ENCODE assay signal across 20 cellular contexts in the genomic region with DNA sequence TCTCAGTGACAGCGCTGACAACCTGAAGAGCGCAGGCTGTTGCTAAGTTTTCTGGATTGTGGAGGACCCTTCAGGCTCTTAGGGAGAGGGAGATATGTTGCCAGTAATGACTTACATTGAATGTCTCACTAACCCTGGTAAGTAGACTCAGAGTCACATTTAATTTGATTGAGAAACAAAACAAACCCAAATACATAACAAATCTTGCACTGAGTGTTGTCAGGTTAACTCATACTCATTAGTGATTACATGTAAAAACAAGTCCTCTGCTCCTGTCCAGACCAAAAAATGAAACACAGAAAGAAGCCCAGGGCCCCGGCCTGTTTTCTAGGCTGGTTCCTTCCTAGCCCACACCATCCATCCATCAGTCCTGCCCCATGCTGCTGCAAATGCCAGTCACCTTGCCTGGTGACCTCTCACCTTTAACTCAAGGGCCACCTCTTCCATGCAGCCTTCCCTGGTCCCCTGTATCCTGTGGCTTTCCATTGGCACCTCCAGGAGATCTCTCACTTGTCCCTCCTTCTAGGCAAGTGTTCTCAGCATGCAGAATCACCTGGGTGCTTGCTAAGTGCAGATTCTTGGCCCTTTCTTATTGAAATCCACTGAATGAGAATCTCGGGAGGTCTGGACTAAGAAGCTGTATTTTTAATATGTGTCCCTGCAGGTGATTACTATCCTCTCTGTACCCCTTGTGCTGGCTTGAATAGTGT. TPM values are rescaled to one million over a fixed set of nuclear protein-coding genes. Genes with fewer than 3 reads are reported as not detected.
A peak's percentile ranks its signal among the peaks of the same experiment; 100 is the strongest.
DNase-seq lines count a peak whose midpoint lies in the region; ATAC-seq, FAIRE-seq and TF ChIP-seq lines count a peak whose summit lies in the region.
"Had no signal": no experiment of that assay in that cellular context is flagged by ENCODE, and none has a peak within 500 bp of the region (broad histone marks: within the 10 kb centered on the region; RNA-seq: fewer than 3 reads in every experiment).

No MANE protein-coding gene starts in this region.

- no peak for TF ChIP-seq EP300 in H1 (IDR thresholded peaks at IDR 0.05; ENCODE audit: borderline replicate concordance in 1 of 2, low read depth in 2 of 2, low read length in 2 of 2)

- DNase-seq in H9 = peak; percentile 39
- DNase-seq in WTC11 (ENCODE audit: low spot score) = no peak
- DNase-seq in H1 (ENCODE audit: low read depth in 1 of 2, low spot score in 2 of 2) = no peak
- no peak for DNase-seq in memory B cell (ENCODE audit: low spot score in 2 of 2)
- no peak for DNase-seq in OCI-M1 (lab: John Stamatoyannopoulos, UW)
- DNase-seq in T-helper 2 cell treated with Interferon-gamma antibody and Interleukin-4, amounts not matched to agents 5 μg/mL and 100 μg/mL, for 36 hours (ENCODE audit: low spot score) = no peak
- DNase-seq: COR-L47; DMS 273 treated with DMSO at 0.1 percent for 48 hours; DND-41; H7; NCI-H1417 treated with DMSO at 0.1 percent for 48 hours; NCI-H2029; NCI-H2171 treated with DMSO at 0.1 percent for 48 hours; NCI-H446; NCI-H69; NK-92 treated with Interleukin-12 subunit alpha and Interleukin-12 subunit beta, amount 100 ng/mL, for 24 hours; SHP77 had no signal

- H4K8ac ChIP-seq in H9 (replicated peaks; ENCODE audit: insufficient read length, low read depth, low read length) = no peak overlapping the region
- H4K8ac ChIP-seq in H1 (ENCODE audit: extremely low read depth, insufficient read depth, low read length) = no peak overlapping the region

- H3K9ac ChIP-seq in H9 (ENCODE audit: extremely low read depth, insufficient read length, low read length) (no peak overlapping the region), H1 (replicated peaks in 1 of 4; ENCODE audit: extremely low read depth in 1 of 4, low read depth in 3 of 4, low read length in 3 of 4) (no peak overlapping the region)

- no peak overlapping the region for H4K5ac ChIP-seq in H9 (ENCODE audit: insufficient read length, low read depth, low read length)
- H4K5ac ChIP-seq in H1 (ENCODE audit: insufficient read length, low read depth, low read length) = no peak overlapping the region

- no peak for TF ChIP-seq CTCF in H9 (conservative IDR thresholded peaks at IDR 0.05)
- TF ChIP-seq CTCF in WTC11 (IDR thresholded peaks at IDR 0.05) = no peak
- no peak for TF ChIP-seq CTCF in H1 (IDR thresholded peaks at IDR 0.05; ENCODE audit: control extremely low read depth in 1 of 3, insufficient read depth in 1 of 3, low read depth in 1 of 3, low read length in 3 of 3)

- no peak overlapping the region for H2BK15ac ChIP-seq in H9 (ENCODE audit: low read depth, low read length)
- 0 out of 2 replicates have a peak overlapping the region, but pooled peaks have one; percentile 46 for H2BK15ac ChIP-seq in H1 (ENCODE audit: low read length)

- H3K4me1 ChIP-seq in H9 (ENCODE audit: insufficient read depth, low read length) (peaks cover 8% of the 10 kb centered on the region; the same call in 1 of the 2 replicates), H1 (replicated peaks in 1 of 4; ENCODE audit: control insufficient read depth in 3 of 4, insufficient read depth in 4 of 4, low read length in 3 of 4) (peaks cover 0 to 7% (median 5%) of the 10 kb centered on the region in 4 experiments; a peak in 3 of 7 replicates)

- H3K27ac ChIP-seq in H9 (ENCODE audit: insufficient read length, low read depth, low read length) = no peak overlapping the region
- H3K27ac ChIP-seq in H1 (ENCODE audit: low read depth, low read length) = no peak overlapping the region
- H3K27ac ChIP-seq: SK-N-MC had no signal

- no peaks in the 10 kb centered on the region for H3K9me3 ChIP-seq in H9 (ENCODE audit: control insufficient read depth, low read depth, low read length)
- H3K9me3 ChIP-seq in H1 (ENCODE audit: insufficient read depth in 2 of 2, low read depth in 1 of 2, low read length in 1 of 2) = no peaks in the 10 kb centered on the region

- no peak overlapping the region for H2BK12ac ChIP-seq in H9 (ENCODE audit: insufficient read length, low read depth, low read length)
- H2BK12ac ChIP-seq in H1 (ENCODE audit: low read depth, low read length) = no peak overlapping the region

- H3K9me3 Mint-ChIP-seq in H9 (no peaks in the 10 kb centered on the region), WTC11 (no peaks in the 10 kb centered on the region), memory B cell (no peaks in the 10 kb centered on the region)
- no peaks in the 10 kb centered on the region for H3K9me3 Mint-ChIP-seq in T-helper 2 cell treated with Interferon-gamma antibody and Interleukin-4, amounts not matched to agents 5 μg/mL and 100 μg/mL, for 36 hours

- H3K4me2 ChIP-seq in H9 (ENCODE audit: insufficient read depth, insufficient read length, low read length) (no peak overlapping the region), H1 (ENCODE audit: insufficient read depth in 1 of 2, low read depth in 2 of 2, low read length in 2 of 2) (no peak overlapping the region)

- CTCF ChIA-PET in WTC11 (lab: Charles Lee) (interaction anchor here (2.7 kb wide), 1 partner anchor 96 kb away, joined by 6 read pairs; no protein-coding TSS in a partner anchor), H1 (lab: Charles Lee; ENCODE audit: partially characterized antibody) (interaction anchor here (1.0 to 4.5 kb wide), 7 partner anchors 10 to 350 kb away, joined by 3 to 82 read pairs (median 10); no protein-coding TSS in a partner anchor)

- TF ChIP-seq POLR2A in H1 (IDR thresholded peaks at IDR 0.05; ENCODE audit: control extremely low read depth in 1 of 2, low read depth in 2 of 2, low read length in 2 of 2) = no peak

- H4K91ac ChIP-seq in H9 (ENCODE audit: insufficient read length, low read depth, low read length) = no peak overlapping the region
- H4K91ac ChIP-seq in H1 (replicated peaks; ENCODE audit: insufficient read length, low read length) = no peak overlapping the region

- POLR2A ChIA-PET in WTC11 (lab: Charles Lee) (no interaction called here), H1 (lab: Charles Lee; ENCODE audit: partially characterized antibody) (no interaction called here)

- H3K4ac ChIP-seq in H9 (ENCODE audit: low read depth, low read length) = no peak overlapping the region
- no peak overlapping the region for H3K4ac ChIP-seq in H1 (replicated peaks; ENCODE audit: insufficient read length, low read depth, low read length)

- H2AFZ ChIP-seq in H9 (ENCODE audit: low read length) = no peak overlapping the region
- H2AFZ ChIP-seq in H1 (ENCODE audit: low read length) = no peak overlapping the region

- H3K4me3 Mint-ChIP-seq in H9 (no peak overlapping the region), WTC11 (no peak overlapping the region), memory B cell (no peak overlapping the region)
- H3K4me3 Mint-ChIP-seq in T-helper 2 cell treated with Interferon-gamma antibody and Interleukin-4, amounts not matched to agents 5 μg/mL and 100 μg/mL, for 36 hours = no peak overlapping the region

- no peaks in the 10 kb centered on the region for H3K79me2 ChIP-seq in H9 (ENCODE audit: insufficient read depth, low read length)
- no peaks in the 10 kb centered on the region for H3K79me2 ChIP-seq in H1 (ENCODE audit: control insufficient read depth in 1 of 2, insufficient read depth in 2 of 2, low read length in 2 of 2)

- H3K79me1 ChIP-seq in H9 (ENCODE audit: insufficient read depth, low read depth, low read length, poor library complexity, severe bottlenecking) (no peaks in the 10 kb centered on the region), H1 (ENCODE audit: low read depth, low read length) (no peaks in the 10 kb centered on the region)

- WGBS in H9 (ENCODE audit: extremely low coverage, insufficient read length, low lambda C conversion rate) = no CpG with 5 or more reads among the region's 4 CpGs
- 79% methylated on average over 4 of the region's 4 CpGs; no CpG with 5 or more reads in 1 of the 2 experiments for WGBS in H1 (ENCODE audit: extremely low coverage in 1 of 2, insufficient coverage in 1 of 2, insufficient read length in 1 of 2, insufficient replicate concordance in 2 of 2, low coverage in 1 of 2, low lambda C conversion rate in 2 of 2, missing lambda C conversion rate in 1 of 2), 2 experiments

- no peak for FAIRE-seq in H1 (lab: Jason Lieb, UNC)

- H3K36me3 Mint-ChIP-seq in H9 (ENCODE audit: insufficient read depth in 1 of 3, low read depth in 3 of 3) = no peaks in the 10 kb centered on the region; a peak in 1 of 7 replicates
- H3K36me3 Mint-ChIP-seq in WTC11 = no peaks in the 10 kb centered on the region
- H3K36me3 Mint-ChIP-seq in memory B cell = no peaks in the 10 kb centered on the region
- no peaks in the 10 kb centered on the region for H3K36me3 Mint-ChIP-seq in T-helper 2 cell treated with Interferon-gamma antibody and Interleukin-4, amounts not matched to agents 5 μg/mL and 100 μg/mL, for 36 hours (ENCODE audit: low read depth)

- H3K4me3 ChIP-seq in H1 (ENCODE audit: extremely low read depth in 1 of 4, insufficient read depth in 2 of 4, low read depth in 3 of 4, low read length in 4 of 4) = no peak overlapping the region
- H3K4me3 ChIP-seq: SK-N-MC had no signal

- no peak overlapping the region for H3K18ac ChIP-seq in H9 (ENCODE audit: insufficient read length, low read depth, low read length)
- H3K18ac ChIP-seq in H1 (ENCODE audit: extremely low read depth, low read length) = peak overlapping the region; percentile 28; the same call in 1 of the 2 replicates

- no peak overlapping the region for H2BK20ac ChIP-seq in H9 (ENCODE audit: low read depth, low read length, poor library complexity, severe bottlenecking)
- H2BK20ac ChIP-seq in H1 (ENCODE audit: low read length) = no peak overlapping the region; the same call in 1 of the 2 replicates

- H3K14ac ChIP-seq in H9 (ENCODE audit: insufficient read depth, low read length) (no peak overlapping the region), H1 (ENCODE audit: insufficient read length) (no peak overlapping the region)

- H2AK5ac ChIP-seq in H9 (ENCODE audit: insufficient read length, low read length) (no peak overlapping the region), H1 (ENCODE audit: low read depth, low read length) (no peak overlapping the region)

- H3K27ac Mint-ChIP-seq in H9 (peak overlapping the region; percentile 3 to 87 (median 27); a peak in 6 of 7 replicates), WTC11 (no peak overlapping the region; the same call in 1 of the 2 replicates), memory B cell (peak overlapping the region; percentile 2)
- no peak overlapping the region for H3K27ac Mint-ChIP-seq in T-helper 2 cell treated with Interferon-gamma antibody and Interleukin-4, amounts not matched to agents 5 μg/mL and 100 μg/mL, for 36 hours

- H3K36me3 ChIP-seq in H1 (ENCODE audit: control insufficient read depth in 2 of 4, insufficient read depth in 4 of 4, low read length in 3 of 4) = no peaks in the 10 kb centered on the region

- H3K4me1 Mint-ChIP-seq in H9 (peaks cover 25 to 27% of the 10 kb centered on the region in 2 experiments), WTC11 (peaks cover 28% of the 10 kb centered on the region), memory B cell (peaks cover 5% of the 10 kb centered on the region)
- H3K4me1 Mint-ChIP-seq in T-helper 2 cell treated with Interferon-gamma antibody and Interleukin-4, amounts not matched to agents 5 μg/mL and 100 μg/mL, for 36 hours (ENCODE audit: low read depth) = peaks cover 4% of the 10 kb centered on the region

- H3K56ac ChIP-seq in H9 (ENCODE audit: insufficient read length, low read depth, low read length) (no peak overlapping the region), H1 (replicated peaks; ENCODE audit: insufficient read length, low read depth, low read length) (no peak overlapping the region)

- H3T11ph ChIP-seq in H9 (ENCODE audit: low read length) = no peak overlapping the region

- H3K27me3 ChIP-seq in H9 (ENCODE audit: insufficient read depth, low read length) (no peaks in the 10 kb centered on the region), H1 (replicated peaks in 1 of 4; ENCODE audit: control insufficient read depth in 3 of 4, extremely low read depth in 1 of 4, insufficient read depth in 3 of 4, low read length in 3 of 4) (no peaks in the 10 kb centered on the region)

- H3K23ac ChIP-seq in H9 (ENCODE audit: insufficient read length, low read depth, low read length) (no peak overlapping the region), H1 (ENCODE audit: insufficient read length) (no peak overlapping the region)

- no peaks in the 10 kb centered on the region; the same call in none of the 2 replicates for H3K27me3 Mint-ChIP-seq in H9 (ENCODE audit: low read depth)
- no peaks in the 10 kb centered on the region for H3K27me3 Mint-ChIP-seq in WTC11 (ENCODE audit: low read depth)
- H3K27me3 Mint-ChIP-seq in memory B cell = no peaks in the 10 kb centered on the region
- H3K27me3 Mint-ChIP-seq in T-helper 2 cell treated with Interferon-gamma antibody and Interleukin-4, amounts not matched to agents 5 μg/mL and 100 μg/mL, for 36 hours (ENCODE audit: low read depth) = peaks cover 2% of the 10 kb centered on the region

- H2BK5ac ChIP-seq in H9 (ENCODE audit: insufficient read length, low read length) (no peak overlapping the region), H1 (ENCODE audit: low read depth, low read length) (no peak overlapping the region)

- no peak for TF ChIP-seq RAD21 in H1 (IDR thresholded peaks at IDR 0.05 in 1 of 2, conservative IDR thresholded peaks at IDR 0.05 in 1 of 2; ENCODE audit: low read depth in 2 of 2, low read length in 2 of 2)

- H2BK120ac ChIP-seq in H9 (ENCODE audit: low read depth, low read length, poor library complexity, severe bottlenecking) (no peak overlapping the region), H1 (replicated peaks; ENCODE audit: low read depth, low read length) (no peak overlapping the region)

- ATAC-seq in WTC11 = peak; percentile 61
- ATAC-seq in memory B cell (ENCODE audit: low read depth) = no peak
- no peak for ATAC-seq in HG03469 (IDR thresholded peaks at IDR 0.05; ENCODE audit: unreplicated experiment)

- H3K23me2 ChIP-seq in H9 (ENCODE audit: insufficient read length, low read depth, low read length, poor library complexity, severe bottlenecking) (no peaks in the 10 kb centered on the region), H1 (ENCODE audit: low read depth, low read length) (no peaks in the 10 kb centered on the region)

- no peaks in the 10 kb centered on the region for H4K20me1 ChIP-seq in H9 (ENCODE audit: control insufficient read depth, insufficient read depth, insufficient read length)
- H4K20me1 ChIP-seq in H1 (replicated peaks in 1 of 2; ENCODE audit: control insufficient read depth in 1 of 2, insufficient read depth in 2 of 2, low read length in 2 of 2) = no peaks in the 10 kb centered on the region

RNA-seq across cellular contexts. Expression of gene ERVFRD-1, which starts 34.7 kb away (rescaled TPM):
- total RNA-seq in H9 (2021) (not detected in 2 replicates), WTC11 (2021) (not detected in 3 replicates)
- not detected in 2 replicates for total RNA-seq in H1 (2021; fragmentation: NEBNext Ultra II Directional; extraction: Animal tissue kit (Norgen Biotek cat#: 25700))
- polyA plus RNA-seq in H1 (2011; rRNA removed) = not detected in 2 replicates
- not detected for polyA plus RNA-seq in H1 (2011; cell fraction: cytosol; rRNA removed)
- not detected for polyA plus RNA-seq in H1 (2011; cell fraction: nucleus; rRNA removed)
- polyA plus RNA-seq in H1 (2012, experiment 1 of 2) = 0.07 to 0.11 TPM (median 0.08 TPM) in 3 of 4 replicates, not detected in the other
- polyA plus RNA-seq in H1 (2012, experiment 2 of 2) = not detected
- not detected for polyA plus RNA-seq in H1 (2013, experiment 1 of 2)
- polyA plus RNA-seq in H1 (2013, experiment 2 of 2) = not detected
- not detected in 2 replicates for polyA minus RNA-seq in H1 (2011; rRNA and poly(A)+ RNA removed)
- not detected for polyA minus RNA-seq in H1 (2011; cell fraction: cytosol; rRNA and poly(A)+ RNA removed)
- polyA minus RNA-seq in H1 (2011; cell fraction: nucleus; rRNA and poly(A)+ RNA removed) = not detected
- total RNA-seq: H7, M059J had no signal

RNA-seq across cellular contexts. Expression of gene SMIM13, which starts 52.6 kb away (rescaled TPM):
- total RNA-seq in H9 (2021) (10.6 and 11.5 TPM in 2 replicates), WTC11 (2021) (7.2 to 9.7 TPM (median 7.4 TPM) in 3 replicates)
- total RNA-seq in H1 (2021; fragmentation: NEBNext Ultra II Directional; extraction: Animal tissue kit (Norgen Biotek cat#: 25700)) = 10.6 TPM in 2 replicates
- 1.4 and 1.7 TPM in 2 replicates for polyA plus RNA-seq in H1 (2011; rRNA removed)
- polyA plus RNA-seq in H1 (2011; cell fraction: cytosol; rRNA removed) = 1.8 TPM
- 0.96 TPM for polyA plus RNA-seq in H1 (2011; cell fraction: nucleus; rRNA removed)
- polyA plus RNA-seq in H1 (2012, experiment 1 of 2) = 3.4 to 6.3 TPM (median 4.4 TPM) in 4 replicates
- 1.7 TPM for polyA plus RNA-seq in H1 (2012, experiment 2 of 2)
- polyA plus RNA-seq in H1 (2013, experiment 1 of 2) = 5.9 TPM
- 5.7 TPM for polyA plus RNA-seq in H1 (2013, experiment 2 of 2)
- polyA minus RNA-seq in H1 (2011; rRNA and poly(A)+ RNA removed) = 2.5 and 4.1 TPM in 2 replicates
- 3.4 TPM for polyA minus RNA-seq in H1 (2011; cell fraction: cytosol; rRNA and poly(A)+ RNA removed)
- polyA minus RNA-seq in H1 (2011; cell fraction: nucleus; rRNA and poly(A)+ RNA removed) = 4.7 TPM

Comparison
In these comparisons a context has a peak if more than half of its experiments do, and no peak if none do; other contexts are left out.
1. H3K27ac Mint-ChIP-seq: peak in H9 (3 of 3) and memory B cell (single experiment); none in WTC11 (single experiment) and T-helper 2 cell treated with Interferon-gamma antibody and Interleukin-4, amounts not matched to agents 5 μg/mL and 100 μg/mL, for 36 hours (single experiment).